Comparison of ENCODE assay signal across 29 cellular contexts in the genomic region with DNA sequence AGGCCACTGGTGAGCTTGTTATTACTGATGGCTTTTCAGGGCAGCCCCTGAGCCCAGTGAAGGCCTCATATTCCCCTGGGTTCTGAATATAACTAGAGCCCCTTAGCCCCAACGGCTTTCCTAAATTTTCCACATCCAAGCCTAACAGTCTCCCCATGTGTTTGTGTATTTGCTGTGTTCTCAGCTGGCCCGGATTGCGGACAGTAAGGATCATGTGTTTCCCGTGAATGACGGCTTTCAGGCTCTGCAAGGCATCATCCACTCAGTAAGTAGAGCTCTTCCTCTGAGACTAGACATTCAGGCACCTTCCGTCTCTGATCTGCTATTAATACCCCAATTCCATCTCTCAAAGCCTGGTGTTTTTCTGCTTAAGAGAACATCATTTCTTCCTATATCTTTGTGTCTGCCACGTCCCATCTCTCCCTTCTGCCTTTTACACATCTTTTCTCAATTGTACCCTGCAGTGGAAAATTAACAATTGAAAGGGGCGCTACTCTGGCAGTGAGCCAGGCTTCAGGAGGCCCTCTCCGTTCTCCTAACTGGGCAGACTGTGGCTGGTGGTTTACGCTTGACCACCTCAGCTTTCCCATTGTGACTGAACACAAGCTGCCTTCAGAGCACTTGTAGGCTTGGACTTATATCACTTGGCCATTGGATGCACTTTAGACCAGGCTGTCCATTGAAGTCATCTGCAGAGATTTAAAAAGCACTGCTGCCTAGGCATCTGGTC.
A peak's percentile ranks its signal among the peaks of the same experiment; 100 is the strongest.
DNase-seq lines count a peak whose midpoint lies in the region; ATAC-seq, FAIRE-seq and TF ChIP-seq lines count a peak whose summit lies in the region.
"Had no signal": no experiment of that assay in that cellular context is flagged by ENCODE, and none has a peak within 500 bp of the region (broad histone marks: within the 10 kb centered on the region; RNA-seq: fewer than 3 reads in every experiment).

No MANE protein-coding gene starts in this region.

- H3K9me3 ChIP-seq in HAP-1 (no peaks in the 10 kb centered on the region), K562 (replicated peaks; ENCODE audit: control insufficient read depth, insufficient read depth, low read depth, low read length) (no peaks in the 10 kb centered on the region), right lobe of liver (no peaks in the 10 kb centered on the region)
- H3K9me3 ChIP-seq: breast epithelium, SJCRH30, upper lobe of left lung had no signal

- WGBS in K562 (ENCODE audit: insufficient coverage, low coverage, missing lambda C conversion rate), result 1% methylated on average over 10 of the region's 10 CpGs
- WGBS in right lobe of liver (ENCODE audit: insufficient coverage, low coverage, low lambda C conversion rate, missing lambda C conversion rate), result 83% methylated on average over 10 of the region's 10 CpGs

- H2AFZ ChIP-seq in K562 (ENCODE audit: low read depth, low read length), result no peak overlapping the region

- H3K9ac ChIP-seq in K562 (ENCODE audit: insufficient read depth in 1 of 2, low read depth in 2 of 2, low read length in 2 of 2), result no peak overlapping the region

- CTCF ChIA-PET in K562 (lab: Yijun Ruan, JAX; ENCODE audit: low intra/inter-chr PET ratio), result no interaction called here

- no peaks in the 10 kb centered on the region for H3K9me1 ChIP-seq in K562 (ENCODE audit: control insufficient read depth, insufficient read depth, low read length)

- H3K4me1 ChIP-seq in HAP-1 (peaks cover 14% of the 10 kb centered on the region), K562 (replicated peaks in 1 of 2; ENCODE audit: control insufficient read depth in 2 of 2, insufficient read depth in 2 of 2, low read length in 2 of 2) (0 out of 5 replicates have a peak, but pooled peaks cover 0 to 4% of the 10 kb centered on the region in 2 experiments), right lobe of liver (peaks cover 0 to 3% (median under 1%) of the 10 kb centered on the region in 4 donors)
- H3K4me1 ChIP-seq: breast epithelium had no signal

- TF ChIP-seq EP300 in K562 (IDR thresholded peaks at IDR 0.05; ENCODE audit: low read length), result no peak

- POLR2A ChIA-PET in K562 (lab: Yijun Ruan, JAX), result interaction anchor here (0.6 to 0.8 kb wide), 3 partner anchors 25 to 491 kb away, joined by 3 to 4 read pairs (median 3); no protein-coding TSS in a partner anchor

- H3K27ac ChIP-seq in K562 (ENCODE audit: extremely low read depth, low read depth, low read length), result no peak overlapping the region
- H3K27ac ChIP-seq in right lobe of liver, result no peak overlapping the region
- H3K27ac ChIP-seq: breast epithelium, SJCRH30, WERI-Rb-1 had no signal

- no peak for TF ChIP-seq RAD21 in K562 (CRISPR knock-in tag; conservative IDR thresholded peaks at IDR 0.05 in 1 of 2, IDR thresholded peaks at IDR 0.05 in 1 of 2)

- no peak for TF ChIP-seq CTCF in K562 (IDR thresholded peaks at IDR 0.05 in 2 of 3, conservative IDR thresholded peaks at IDR 0.05 in 1 of 3; ENCODE audit: insufficient read depth in 2 of 3, low read depth in 1 of 3, low read length in 3 of 3)
- TF ChIP-seq CTCF in mesothelial cell of epicardium (IDR thresholded peaks at IDR 0.05; ENCODE audit: unreplicated experiment), result no peak
- TF ChIP-seq CTCF in right lobe of liver (IDR thresholded peaks at IDR 0.05), result no peak

- TF ChIP-seq POLR2A in K562 (conservative IDR thresholded peaks at IDR 0.05) (no peak), right lobe of liver (IDR thresholded peaks at IDR 0.05) (no peak)

- H3K27me3 ChIP-seq in HAP-1 (ENCODE audit: low read depth) (no peaks in the 10 kb centered on the region), K562 (ENCODE audit: control insufficient read depth in 2 of 2, insufficient read depth in 2 of 2, low read length in 2 of 2) (peaks cover 5 to 18% of the 10 kb centered on the region in 2 experiments; a peak in 1 of 5 replicates), right lobe of liver (no peaks in the 10 kb centered on the region)
- H3K27me3 ChIP-seq: breast epithelium, SJCRH30, upper lobe of left lung had no signal

- H4K20me1 ChIP-seq in K562 (replicated peaks; ENCODE audit: control insufficient read depth, insufficient read depth, low read length), result 0 out of 2 replicates have a peak, but pooled peaks cover 3% of the 10 kb centered on the region

- H3K4me3 Mint-ChIP-seq in mesothelial cell of epicardium, result no peak overlapping the region
- H3K4me3 Mint-ChIP-seq: activated CD4-positive, alpha-beta T cell treated with anti-CD3 and anti-CD28 coated beads, Interleukin-2, amount 10 ng/mL, durations not matched to agents 24 days and 14 days; B cell; CD8-positive, alpha-beta T cell had no signal

- ATAC-seq in K562 (no peak), GM21825 (IDR thresholded peaks at IDR 0.05; ENCODE audit: unreplicated experiment) (no peak), right lobe of liver (no peak), GM21717 (IDR thresholded peaks at IDR 0.05; ENCODE audit: unreplicated experiment) (no peak)
- ATAC-seq: CD8-positive, alpha-beta T cell; HCT116; left lobe of liver had no signal

- H3K4me2 ChIP-seq in K562 (ENCODE audit: insufficient read depth, low read length), result no peak overlapping the region

- in situ Hi-C loops in HAP-1 (cut with MboI; ENCODE audit: low sequenced_read_pairs) (no loop called here), K562 (cut with MboI) (no loop called here)

- no peaks in the 10 kb centered on the region for H3K9me3 Mint-ChIP-seq in mesothelial cell of epicardium
- H3K9me3 Mint-ChIP-seq: activated CD4-positive, alpha-beta T cell treated with anti-CD3 and anti-CD28 coated beads, Interleukin-2, amount 10 ng/mL, durations not matched to agents 24 days and 14 days; activated T-helper 2 cell treated with anti-CD3 and anti-CD28 coated beads, Interferon-gamma antibody, Interleukin-2, Interleukin-4, amounts not matched to agents 10 μg/mL and 5 μg/mL and 100 μg/mL, durations not matched to agents 14 hours and 24 hours and 36 hours; CD8-positive, alpha-beta T cell had no signal

- H3K36me3 ChIP-seq in HAP-1 (replicated peaks) (peaks cover 5% of the 10 kb centered on the region; the same call in 1 of the 2 replicates), K562 (ENCODE audit: control insufficient read depth, insufficient read depth, low read length) (no peaks in the 10 kb centered on the region), right lobe of liver (no peaks in the 10 kb centered on the region)
- H3K36me3 ChIP-seq: breast epithelium had no signal

- no peaks in the 10 kb centered on the region for H3K27me3 Mint-ChIP-seq in mesothelial cell of epicardium (ENCODE audit: low read depth)

- peak overlapping the region; percentile 74 for H3K27ac Mint-ChIP-seq in mesothelial cell of epicardium
- H3K27ac Mint-ChIP-seq: activated CD4-positive, alpha-beta T cell treated with anti-CD3 and anti-CD28 coated beads, Interleukin-2, amount 10 ng/mL, durations not matched to agents 24 days and 14 days; activated T-helper 2 cell treated with anti-CD3 and anti-CD28 coated beads, Interferon-gamma antibody, Interleukin-2, Interleukin-4, amounts not matched to agents 10 μg/mL and 5 μg/mL and 100 μg/mL, durations not matched to agents 14 hours and 24 hours and 36 hours; B cell; CD8-positive, alpha-beta T cell had no signal

- peak; percentile 35 for DNase-seq in COLO668 (lab: John Stamatoyannopoulos, UW; ENCODE audit: unreplicated experiment)
- peak; percentile 45 to 77 for DNase-seq in HAP-1 (ENCODE audit: low spot score in 2 of 2)
- DNase-seq in K562 (ENCODE audit: extremely low read depth in 1 of 4, low spot score in 3 of 4), result no peak
- DNase-seq in mesothelial cell of epicardium (ENCODE audit: low spot score in 2 of 2, unreplicated experiment in 2 of 2), result no peak
- no peak for DNase-seq in right lobe of liver
- no peak for DNase-seq in activated CD4-positive, alpha-beta T cell treated with anti-CD3 and anti-CD28 coated beads for 4 hours
- DNase-seq: ACHN; activated CD4-positive, alpha-beta T cell treated with anti-CD3 and anti-CD28 coated beads, Interleukin-2, amount 10 ng/mL, durations not matched to agents 24 days and 14 days; activated CD8-positive, alpha-beta memory T cell treated with anti-CD3 and anti-CD28 coated beads for 24 hours; activated naive CD4-positive, alpha-beta T cell treated with anti-CD3 and anti-CD28 coated beads, Interleukin-2, amount 50 U/mL, for 16 hours; activated T-cell treated with anti-CD3 and anti-CD28 coated beads for 4 hours; CD8-positive, alpha-beta T cell; EL; NCI-H1048; NCI-H187 treated with DMSO at 0.1 percent for 48 hours; NCI-H774; SJCRH30; stimulated activated CD4-positive, alpha-beta T cell treated with anti-CD3 and anti-CD28 coated beads, Interleukin-15, amount 100 ng/mL, for 24 hours; stimulated activated CD4-positive, alpha-beta T cell treated with anti-CD3 and anti-CD28 coated beads, Interleukin-4, amount 100 ng/mL, for 4 hours; upper lobe of left lung; WERI-Rb-1 had no signal

- intact Hi-C loops in K562 (cut with micrococcal nuclease), result no loop called here
- intact Hi-C loops in right lobe of liver (cut with DNase I), result no loop called here

- H3K36me3 Mint-ChIP-seq in mesothelial cell of epicardium, result peaks cover 55% of the 10 kb centered on the region
- H3K36me3 Mint-ChIP-seq: CD8-positive, alpha-beta T cell had no signal

- H3K4me3 ChIP-seq in HAP-1 (no peak overlapping the region), K562 (no peak overlapping the region), right lobe of liver (no peak overlapping the region)
- H3K4me3 ChIP-seq: breast epithelium, SJCRH30, upper lobe of left lung had no signal

- peaks cover 17% of the 10 kb centered on the region for H3K4me1 Mint-ChIP-seq in mesothelial cell of epicardium
- H3K4me1 Mint-ChIP-seq: B cell had no signal

- FAIRE-seq in K562 (lab: Jason Lieb, UNC), result no peak
- FAIRE-seq: GM19239 had no signal

- H3K79me2 ChIP-seq in K562 (ENCODE audit: control insufficient read depth, insufficient read depth, low read length), result no peaks in the 10 kb centered on the region

- no TSS peak for BruUV-seq in K562 (replicated peaks; lab: Mats Ljungman, UMichigan)

TF ChIP-seq in K562, 482 proteins besides CTCF, POLR2A, EP300 and RAD21:
- TF ChIP-seq NFIC (IDR thresholded peaks at IDR 0.05), result peak; percentile 32; the same call in 1 of the 2 replicates
- TF ChIP-seq IRF2 (CRISPR knock-in tag; IDR thresholded peaks at IDR 0.05), result no peak

Comparison
In these comparisons a context has a peak if more than half of its experiments do, and no peak if none do; other contexts are left out.
1. DNase-seq: peak in COLO668 (single experiment) and HAP-1 (2 of 2); none in K562 (0 of 4), mesothelial cell of epicardium (0 of 2), right lobe of liver (0 of 3) and activated CD4-positive, alpha-beta T cell treated with anti-CD3 and anti-CD28 coated beads for 4 hours (0 of 2).